ENCODE assay signal across 10 cellular contexts in the genomic region with DNA sequence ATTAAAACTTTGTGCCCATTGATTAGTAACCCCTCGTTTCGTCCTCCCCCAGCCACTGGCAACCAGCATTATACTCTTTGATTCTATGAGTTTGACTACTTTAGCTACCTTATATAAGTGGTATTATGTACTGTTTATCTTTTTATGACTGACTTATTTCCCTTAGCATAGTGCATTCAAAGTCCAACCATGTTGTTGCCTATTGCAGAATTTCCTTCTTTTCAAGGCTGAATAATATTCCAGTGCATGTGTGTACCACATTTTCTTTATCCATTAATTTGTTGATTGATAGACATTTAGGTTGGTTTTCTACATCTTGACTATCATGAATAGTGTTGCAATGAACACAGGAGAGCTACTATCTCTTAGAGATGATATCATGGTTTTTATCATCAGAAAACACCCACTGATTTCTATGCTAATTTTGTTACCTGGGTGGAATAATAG. TPM values are rescaled to one million over a fixed set of nuclear protein-coding genes. Genes with fewer than 3 reads are reported as not detected.
"Had no signal": no experiment of that assay in that cellular context is flagged by ENCODE, and none has a peak within 500 bp of the region (broad histone marks: within the 10 kb centered on the region; RNA-seq: fewer than 3 reads in every experiment).

No MANE protein-coding gene starts in this region.

- H3K36me3 ChIP-seq: HAP-1 had no signal

- H3K9me3 ChIP-seq: HAP-1 had no signal

- H3K27ac ChIP-seq: GM23248, HL-60 had no signal

- ATAC-seq: HCT116, K562 had no signal

- H3K9ac ChIP-seq: GM23248 had no signal

- H3K4me3 ChIP-seq: GM23248, HAP-1, K562 had no signal

- H3K4me3 Mint-ChIP-seq: HFFc6 had no signal

- DNase-seq: GOT3, H7, HFFc6, IMR-90 had no signal

- H3K27ac Mint-ChIP-seq: HFFc6 had no signal

- H3K9me3 Mint-ChIP-seq: HFFc6 had no signal

- FAIRE-seq: K562 had no signal

RNA-seq across cellular contexts. Expression of gene ALB, which starts 3.2 kb away (rescaled TPM):
- total RNA-seq: GM23248, H4, HFFc6, IMR-90 had no signal
- polyA plus RNA-seq: GM23248, IMR-90 had no signal

RNA-seq across cellular contexts. Expression of gene AFP, which starts 28.8 kb away (rescaled TPM):
- total RNA-seq: GM23248 had no signal
